ENCODE assay signal across 17 cellular contexts in the genomic region with DNA sequence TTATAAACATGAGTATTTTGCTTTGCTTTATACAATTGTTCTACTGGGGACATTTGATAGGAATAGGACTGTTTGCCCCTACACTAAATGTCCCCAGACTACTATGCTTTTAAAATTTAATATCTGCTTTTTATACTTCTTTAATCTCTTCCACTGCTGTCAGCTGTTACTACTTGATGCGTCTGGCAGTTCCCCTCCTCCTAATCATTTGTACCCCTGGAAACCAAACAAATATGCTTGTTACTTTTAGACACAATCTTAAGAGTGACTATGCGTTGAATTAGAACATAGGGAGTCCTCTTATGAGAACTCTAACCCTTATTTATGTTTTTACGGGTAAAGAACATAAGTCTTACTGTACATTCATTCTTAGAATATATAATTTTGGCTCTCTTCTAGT.
A peak's percentile ranks its signal among the peaks of the same experiment; 100 is the strongest.
DNase-seq lines count a peak whose midpoint lies in the region; ATAC-seq and TF ChIP-seq lines count a peak whose summit lies in the region.
"Had no signal": no experiment of that assay in that cellular context is flagged by ENCODE, and none has a peak within 500 bp of the region (broad histone marks: within the 10 kb centered on the region; RNA-seq: fewer than 3 reads in every experiment).

No MANE protein-coding gene starts in this region.

- peak overlapping the region; percentile 57 for H3K27ac ChIP-seq in left ventricle myocardium inferior (replicated peaks)
- H3K27ac ChIP-seq: 22Rv1; A549; BLaER1 treated with 17β-estradiol and CSF1 and Interleukin-3, amounts not matched to agents 10 nM and 100 nM; C4-2B had no signal

- H3K27ac Mint-ChIP-seq in activated T-cell treated with anti-CD3 and anti-CD28 coated beads, Interleukin-2, amount 50 U/mL, for 72 hours, result no peak overlapping the region
- H3K27ac Mint-ChIP-seq: B cell; CD4-positive, alpha-beta T cell; CD8-positive, alpha-beta T cell had no signal

- H3K4me3 Mint-ChIP-seq in activated T-cell treated with anti-CD3 and anti-CD28 coated beads, Interleukin-2, amount 50 U/mL, for 72 hours, result no peak overlapping the region
- H3K4me3 Mint-ChIP-seq: B cell; CD4-positive, alpha-beta T cell; CD8-positive, alpha-beta T cell had no signal

- H3K27me3 ChIP-seq in left ventricle myocardium inferior (ENCODE audit: low read depth), result no peaks in the 10 kb centered on the region

- H3K36me3 ChIP-seq in left ventricle myocardium inferior, result no peaks in the 10 kb centered on the region
- H3K36me3 ChIP-seq: BLaER1 treated with 17β-estradiol and CSF1 and Interleukin-3, amounts not matched to agents 10 nM and 100 nM had no signal

- TF ChIP-seq CTCF in left ventricle myocardium inferior (IDR thresholded peaks at IDR 0.05; ENCODE audit: borderline replicate concordance), result no peak

- H3K36me3 Mint-ChIP-seq in activated T-cell treated with anti-CD3 and anti-CD28 coated beads, Interleukin-2, amount 50 U/mL, for 72 hours (ENCODE audit: insufficient read depth in 2 of 2), result no peaks in the 10 kb centered on the region
- H3K36me3 Mint-ChIP-seq: CD8-positive, alpha-beta T cell had no signal

- no peaks in the 10 kb centered on the region for H3K4me1 ChIP-seq in left ventricle myocardium inferior
- H3K4me1 ChIP-seq: A549; BLaER1 treated with 17β-estradiol and CSF1 and Interleukin-3, amounts not matched to agents 10 nM and 100 nM; Caco-2 had no signal

- no peak for DNase-seq in Right ventricle myocardium superior
- DNase-seq in left cardiac atrium, result no peak
- no peak for DNase-seq in left ventricle myocardium inferior
- no peak for DNase-seq in Right ventricle myocardium inferior (ENCODE audit: missing footprints)
- no peak for DNase-seq in activated T-cell treated with anti-CD3 and anti-CD28 coated beads, Interleukin-2, amount 50 U/mL, for 72 hours
- DNase-seq: AML-193; Caco-2; Calu3; CD4-positive, alpha-beta T cell; CD8-positive, alpha-beta T cell; DMS79 treated with DMSO at 0.1 percent for 48 hours; GF-D8 had no signal

- no peaks in the 10 kb centered on the region for H3K27me3 Mint-ChIP-seq in activated T-cell treated with anti-CD3 and anti-CD28 coated beads, Interleukin-2, amount 50 U/mL, for 72 hours (ENCODE audit: low read depth)
- H3K27me3 Mint-ChIP-seq: B cell; CD4-positive, alpha-beta T cell had no signal

- intact Hi-C loops in Right ventricle myocardium superior (cut with DNase I) (no loop called here), left cardiac atrium (cut with DNase I) (no loop called here), left ventricle myocardium inferior (cut with micrococcal nuclease) (no loop called here), Right ventricle myocardium inferior (cut with DNase I) (loop anchor here (5.0 kb wide), 1 partner anchor 251 kb away; no protein-coding TSS in a partner anchor)

- no peak overlapping the region for H3K4me3 ChIP-seq in left ventricle myocardium inferior
- H3K4me3 ChIP-seq: A549; BLaER1 treated with 17β-estradiol and CSF1 and Interleukin-3, amounts not matched to agents 10 nM and 100 nM had no signal

- no peaks in the 10 kb centered on the region for H3K9me3 ChIP-seq in left ventricle myocardium inferior (replicated peaks)
- H3K9me3 ChIP-seq: A549, Caco-2 had no signal

- H3K9me3 Mint-ChIP-seq in activated T-cell treated with anti-CD3 and anti-CD28 coated beads, Interleukin-2, amount 50 U/mL, for 72 hours, result peaks cover 0 to 4% of the 10 kb centered on the region in 2 donors
- H3K9me3 Mint-ChIP-seq: CD8-positive, alpha-beta T cell had no signal

- no peaks in the 10 kb centered on the region for H3K4me1 Mint-ChIP-seq in activated T-cell treated with anti-CD3 and anti-CD28 coated beads, Interleukin-2, amount 50 U/mL, for 72 hours (ENCODE audit: low read depth)
- H3K4me1 Mint-ChIP-seq: B cell had no signal

- peak; percentile 82 for ATAC-seq in Right ventricle myocardium superior (ENCODE audit: poor library complexity)
- no peak for ATAC-seq in left cardiac atrium
- no peak for ATAC-seq in Right ventricle myocardium inferior
- ATAC-seq in activated T-cell treated with anti-CD3 and anti-CD28 coated beads, Interleukin-2, amount 50 U/mL, for 72 hours (replicated peaks in 1 of 2), result no peak
- ATAC-seq: A549; CD8-positive, alpha-beta T cell had no signal
